2 cellular contexts compared by ENCODE assay signal in genomic region chr10:29067161-29067560, GRCh38.
TF ChIP-seq lines count a peak whose summit lies in the region.

No MANE protein-coding gene starts in this region.

TF ChIP-seq in IMR-90, 13 proteins besides CTCF, POLR2A, EP300 and RAD21 (continued from another document):
- TF ChIP-seq RCOR1 (IDR thresholded peaks at IDR 0.05; ENCODE audit: insufficient replicate concordance, low read length): no peak
- TF ChIP-seq RFX5 (IDR thresholded peaks at IDR 0.05; ENCODE audit: low read depth, low read length): no peak
- TF ChIP-seq, protein P1, sequence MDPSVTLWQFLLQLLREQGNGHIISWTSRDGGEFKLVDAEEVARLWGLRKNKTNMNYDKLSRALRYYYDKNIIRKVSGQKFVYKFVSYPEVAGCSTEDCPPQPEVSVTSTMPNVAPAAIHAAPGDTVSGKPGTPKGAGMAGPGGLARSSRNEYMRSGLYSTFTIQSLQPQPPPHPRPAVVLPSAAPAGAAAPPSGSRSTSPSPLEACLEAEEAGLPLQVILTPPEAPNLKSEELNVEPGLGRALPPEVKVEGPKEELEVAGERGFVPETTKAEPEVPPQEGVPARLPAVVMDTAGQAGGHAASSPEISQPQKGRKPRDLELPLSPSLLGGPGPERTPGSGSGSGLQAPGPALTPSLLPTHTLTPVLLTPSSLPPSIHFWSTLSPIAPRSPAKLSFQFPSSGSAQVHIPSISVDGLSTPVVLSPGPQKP (IDR thresholded peaks at IDR 0.05; ENCODE audit: borderline replicate concordance, low read depth, low read length): no peak

TF ChIP-seq in neural cell, 6 proteins besides CTCF, POLR2A, EP300 and RAD21 (continued from another document):
- TF ChIP-seq, protein P2, sequence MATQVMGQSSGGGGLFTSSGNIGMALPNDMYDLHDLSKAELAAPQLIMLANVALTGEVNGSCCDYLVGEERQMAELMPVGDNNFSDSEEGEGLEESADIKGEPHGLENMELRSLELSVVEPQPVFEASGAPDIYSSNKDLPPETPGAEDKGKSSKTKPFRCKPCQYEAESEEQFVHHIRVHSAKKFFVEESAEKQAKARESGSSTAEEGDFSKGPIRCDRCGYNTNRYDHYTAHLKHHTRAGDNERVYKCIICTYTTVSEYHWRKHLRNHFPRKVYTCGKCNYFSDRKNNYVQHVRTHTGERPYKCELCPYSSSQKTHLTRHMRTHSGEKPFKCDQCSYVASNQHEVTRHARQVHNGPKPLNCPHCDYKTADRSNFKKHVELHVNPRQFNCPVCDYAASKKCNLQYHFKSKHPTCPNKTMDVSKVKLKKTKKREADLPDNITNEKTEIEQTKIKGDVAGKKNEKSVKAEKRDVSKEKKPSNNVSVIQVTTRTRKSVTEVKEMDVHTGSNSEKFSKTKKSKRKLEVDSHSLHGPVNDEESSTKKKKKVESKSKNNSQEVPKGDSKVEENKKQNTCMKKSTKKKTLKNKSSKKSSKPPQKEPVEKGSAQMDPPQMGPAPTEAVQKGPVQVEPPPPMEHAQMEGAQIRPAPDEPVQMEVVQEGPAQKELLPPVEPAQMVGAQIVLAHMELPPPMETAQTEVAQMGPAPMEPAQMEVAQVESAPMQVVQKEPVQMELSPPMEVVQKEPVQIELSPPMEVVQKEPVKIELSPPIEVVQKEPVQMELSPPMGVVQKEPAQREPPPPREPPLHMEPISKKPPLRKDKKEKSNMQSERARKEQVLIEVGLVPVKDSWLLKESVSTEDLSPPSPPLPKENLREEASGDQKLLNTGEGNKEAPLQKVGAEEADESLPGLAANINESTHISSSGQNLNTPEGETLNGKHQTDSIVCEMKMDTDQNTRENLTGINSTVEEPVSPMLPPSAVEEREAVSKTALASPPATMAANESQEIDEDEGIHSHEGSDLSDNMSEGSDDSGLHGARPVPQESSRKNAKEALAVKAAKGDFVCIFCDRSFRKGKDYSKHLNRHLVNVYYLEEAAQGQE (IDR thresholded peaks at IDR 0.05; ENCODE audit: borderline replicate concordance): no peak
